Comparison of ENCODE assay signal across 27 cellular contexts in genomic region chr14:43198465-43198864, GRCh38.
"Had no signal": no experiment of that assay in that cellular context is flagged by ENCODE, and none has a peak within 500 bp of the region (broad histone marks: within the 10 kb centered on the region; RNA-seq: fewer than 3 reads in every experiment).

No MANE protein-coding gene starts in this region.

- ATAC-seq: effector memory CD8-positive, alpha-beta T cell; esophagus mucosa; foreskin keratinocyte; gastrocnemius medialis; gastroesophageal sphincter; heart left ventricle; heart right ventricle had no signal

- DNase-seq: colonic mucosa; cortex of kidney; dermis blood vessel endothelial cell; dorsolateral prefrontal cortex; effector CD4-positive, alpha-beta T cell; effector CD8-positive, alpha-beta T cell; effector memory CD4-positive, alpha-beta T cell; effector memory CD8-positive, alpha-beta T cell; endodermal cell; erythroblast; esophagus squamous epithelium; foreskin fibroblast; foreskin keratinocyte; foreskin melanocyte; gastrocnemius medialis; glutamatergic neuron; head of caudate nucleus; heart left ventricle; heart right ventricle had no signal

- H3K9me3 ChIP-seq: colonic mucosa, esophagus muscularis mucosa, gastrocnemius medialis, gastroesophageal sphincter, heart left ventricle had no signal

- H3K4me3 ChIP-seq: colonic mucosa, coronary artery, dorsolateral prefrontal cortex, esophagus muscularis mucosa, esophagus squamous epithelium, gastrocnemius medialis, gastroesophageal sphincter, heart left ventricle, heart right ventricle had no signal

- FAIRE-seq: colon, endometrium, endothelial cell of umbilical vein had no signal

- H3K27ac ChIP-seq: colonic mucosa, coronary artery, dorsolateral prefrontal cortex, epithelial cell of prostate, esophagus muscularis mucosa, esophagus squamous epithelium, foreskin keratinocyte, gastrocnemius medialis, gastroesophageal sphincter, heart left ventricle, heart right ventricle had no signal

- H3K27me3 ChIP-seq: colonic mucosa, dorsolateral prefrontal cortex, esophagus muscularis mucosa, esophagus squamous epithelium, foreskin keratinocyte, gastrocnemius medialis, gastroesophageal sphincter, heart left ventricle, heart right ventricle had no signal

- H3K4me1 ChIP-seq: colonic mucosa, esophagus muscularis mucosa, esophagus squamous epithelium, foreskin keratinocyte, gastrocnemius medialis, gastroesophageal sphincter, heart left ventricle, heart right ventricle had no signal

- H3K36me3 ChIP-seq: colonic mucosa, esophagus muscularis mucosa, esophagus squamous epithelium, gastrocnemius medialis, gastroesophageal sphincter, heart left ventricle, heart right ventricle had no signal
